ENCODE assay signal across 12 cellular contexts in the genomic region with DNA sequence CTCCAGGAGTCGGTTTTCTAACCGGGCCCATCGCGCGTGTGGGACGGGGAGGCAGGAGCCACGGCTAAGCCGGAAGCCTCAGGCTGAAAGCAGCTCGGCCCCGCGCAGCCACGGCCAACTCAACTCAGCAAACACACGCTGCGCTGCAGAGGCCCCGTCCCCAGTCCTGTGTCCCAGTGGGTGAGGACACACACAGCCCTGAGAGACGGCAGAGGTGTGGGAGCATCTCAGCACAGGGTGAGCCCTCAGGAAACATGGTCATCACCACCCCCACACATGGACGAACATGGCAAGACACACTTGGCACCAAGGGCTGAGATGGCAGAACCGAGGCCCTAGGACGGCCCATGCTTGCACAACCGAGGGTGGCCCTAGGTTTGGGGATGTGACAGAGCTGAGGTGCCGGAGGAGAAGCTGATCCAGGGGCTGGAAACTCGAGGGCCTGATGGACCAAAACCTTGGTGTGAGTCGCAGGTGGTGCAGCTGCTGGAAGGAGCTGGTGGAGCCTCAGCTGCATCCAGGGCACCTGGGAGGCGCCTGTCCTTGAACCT. TPM values are rescaled to one million over a fixed set of nuclear protein-coding genes. Genes with fewer than 3 reads are reported as not detected.
"Had no signal": no experiment of that assay in that cellular context is flagged by ENCODE, and none has a peak within 500 bp of the region (broad histone marks: within the 10 kb centered on the region; RNA-seq: fewer than 3 reads in every experiment).

No MANE protein-coding gene starts in this region.

- H3K27me3 Mint-ChIP-seq: activated naive CD8-positive, alpha-beta T cell treated with anti-CD3 and anti-CD28 coated beads for 36 hours had no signal

- H3K9me3 ChIP-seq: breast epithelium, esophagus muscularis mucosa, stomach, uterus had no signal

- H3K9me3 Mint-ChIP-seq: activated naive CD8-positive, alpha-beta T cell treated with anti-CD3 and anti-CD28 coated beads for 36 hours; activated T-cell treated with anti-CD3 and anti-CD28 coated beads, Interleukin-2, amount 50 U/mL, for 4 hours; T-helper 2 cell treated with Interferon-gamma antibody and Interleukin-4, amounts not matched to agents 5 μg/mL and 100 μg/mL, for 36 hours had no signal

- ATAC-seq: activated T-cell treated with anti-CD3 and anti-CD28 coated beads, Interleukin-2, amount 50 U/mL, for 4 hours; left lobe of liver had no signal

- DNase-seq: activated naive CD8-positive, alpha-beta T cell treated with anti-CD3 and anti-CD28 coated beads for 36 hours; activated T-cell treated with anti-CD3 and anti-CD28 coated beads, Interleukin-2, amount 50 U/mL, for 4 hours; stimulated activated CD4-positive, alpha-beta T cell treated with anti-CD3 and anti-CD28 coated beads, Interleukin-15, amount 100 ng/mL, for 24 hours; stimulated activated CD4-positive, alpha-beta T cell treated with anti-CD3 and anti-CD28 coated beads, Interleukin-4, amount 100 ng/mL, for 24 hours; SW 1271; uterus had no signal

- H3K27ac ChIP-seq: breast epithelium, esophagus muscularis mucosa, stomach, uterus had no signal

- H3K27me3 ChIP-seq: breast epithelium, esophagus muscularis mucosa, stomach, uterus had no signal

- H3K27ac Mint-ChIP-seq: activated naive CD8-positive, alpha-beta T cell treated with anti-CD3 and anti-CD28 coated beads for 36 hours; T-helper 2 cell treated with Interferon-gamma antibody and Interleukin-4, amounts not matched to agents 5 μg/mL and 100 μg/mL, for 36 hours had no signal

- H3K4me3 Mint-ChIP-seq: activated naive CD8-positive, alpha-beta T cell treated with anti-CD3 and anti-CD28 coated beads for 36 hours; activated T-cell treated with anti-CD3 and anti-CD28 coated beads, Interleukin-2, amount 50 U/mL, for 4 hours; T-helper 2 cell treated with Interferon-gamma antibody and Interleukin-4, amounts not matched to agents 5 μg/mL and 100 μg/mL, for 36 hours had no signal

RNA-seq across cellular contexts. Expression of gene C13orf46, which starts 29.0 kb away (rescaled TPM):
- total RNA-seq: myocyte had no signal
